25 cellular contexts compared by ENCODE assay signal in the genomic region with DNA sequence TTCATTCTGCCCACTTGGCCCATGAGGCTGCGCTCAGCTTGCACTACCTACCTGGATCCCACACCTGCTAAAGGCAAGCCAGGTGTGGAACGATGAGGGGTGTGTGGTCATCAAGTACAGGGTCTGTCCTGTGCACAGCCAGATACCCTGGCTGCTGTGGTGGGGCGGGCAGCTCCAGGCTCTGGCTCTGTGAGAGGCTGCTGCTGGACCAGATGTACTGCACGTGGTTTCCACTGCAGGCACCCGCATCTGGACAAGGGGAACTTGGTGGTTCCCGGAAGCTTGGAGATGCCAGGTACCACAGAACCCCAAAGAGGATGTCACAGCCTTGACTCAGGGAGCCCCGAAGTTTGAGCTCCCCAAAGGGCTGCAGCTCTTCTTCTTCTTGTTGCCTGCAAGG.
"Had no signal": no experiment of that assay in that cellular context is flagged by ENCODE, and none has a peak within 500 bp of the region (broad histone marks: within the 10 kb centered on the region; RNA-seq: fewer than 3 reads in every experiment).

No MANE protein-coding gene starts in this region.

- H3K4me1 ChIP-seq: adrenal gland, breast epithelium, Peyer's patch had no signal

- H3K4me1 Mint-ChIP-seq: activated CD4-positive, alpha-beta T cell treated with anti-CD3 and anti-CD28 coated beads, Interleukin-2, amount 10 ng/mL, durations not matched to agents 24 days and 14 days; activated CD8-positive, alpha-beta memory T cell treated with anti-CD3 and anti-CD28 coated beads, Interleukin-2, amount 10 ng/mL, durations not matched to agents 7 days and 5 days; activated naive CD8-positive, alpha-beta T cell treated with anti-CD3 and anti-CD28 coated beads, Interleukin-2, amount 10 ng/mL, durations not matched to agents 7 days and 5 days; activated T-helper 17 cell treated with anti-CD3 and anti-CD28 coated beads, Interleukin-2, amount 50 U/mL, for 72 hours; T-helper 17 cell; WTC11 had no signal

- H3K27ac Mint-ChIP-seq: activated CD4-positive, alpha-beta T cell treated with anti-CD3 and anti-CD28 coated beads, Interleukin-2, amount 10 ng/mL, durations not matched to agents 24 days and 14 days; activated CD8-positive, alpha-beta memory T cell treated with anti-CD3 and anti-CD28 coated beads, Interleukin-2, amount 10 ng/mL, durations not matched to agents 7 days and 5 days; activated naive CD4-positive, alpha-beta T cell treated with anti-CD3 and anti-CD28 coated beads for 36 hours; activated naive CD8-positive, alpha-beta T cell treated with anti-CD3 and anti-CD28 coated beads, Interleukin-2, amount 10 ng/mL, durations not matched to agents 7 days and 5 days; activated T-helper 17 cell treated with anti-CD3 and anti-CD28 coated beads, Interleukin-2, amount 50 U/mL, for 72 hours; T-helper 17 cell; WTC11 had no signal

- H3K9me3 Mint-ChIP-seq: activated T-helper 17 cell treated with anti-CD3 and anti-CD28 coated beads, Interleukin-2, amount 50 U/mL, for 72 hours had no signal

- H3K27me3 Mint-ChIP-seq: activated CD4-positive, alpha-beta T cell treated with anti-CD3 and anti-CD28 coated beads, Interleukin-2, amount 10 ng/mL, durations not matched to agents 24 days and 14 days; activated CD8-positive, alpha-beta memory T cell treated with anti-CD3 and anti-CD28 coated beads, Interleukin-2, amount 10 ng/mL, durations not matched to agents 7 days and 5 days; activated naive CD8-positive, alpha-beta T cell treated with anti-CD3 and anti-CD28 coated beads, Interleukin-2, amount 10 ng/mL, durations not matched to agents 7 days and 5 days; activated T-helper 17 cell treated with anti-CD3 and anti-CD28 coated beads, Interleukin-2, amount 50 U/mL, for 72 hours; T-helper 17 cell had no signal

- ATAC-seq: activated CD8-positive, alpha-beta memory T cell treated with anti-CD3 and anti-CD28 coated beads, Interleukin-2, amount 10 ng/mL, durations not matched to agents 7 days and 5 days; activated T-helper 17 cell treated with anti-CD3 and anti-CD28 coated beads, Interleukin-2, amount 50 U/mL, for 72 hours; T-helper 17 cell; WTC11 had no signal

- H3K4me3 Mint-ChIP-seq: activated CD4-positive, alpha-beta T cell treated with anti-CD3 and anti-CD28 coated beads, Interleukin-2, amount 10 ng/mL, durations not matched to agents 24 days and 14 days; activated CD8-positive, alpha-beta memory T cell treated with anti-CD3 and anti-CD28 coated beads, Interleukin-2, amount 10 ng/mL, durations not matched to agents 7 days and 5 days; activated naive CD4-positive, alpha-beta T cell treated with anti-CD3 and anti-CD28 coated beads for 36 hours; activated naive CD8-positive, alpha-beta T cell treated with anti-CD3 and anti-CD28 coated beads, Interleukin-2, amount 10 ng/mL, durations not matched to agents 7 days and 5 days; activated T-helper 17 cell treated with anti-CD3 and anti-CD28 coated beads, Interleukin-2, amount 50 U/mL, for 72 hours; T-helper 17 cell; WTC11 had no signal

- H3K4me3 ChIP-seq: adrenal gland, breast epithelium, Peyer's patch had no signal

- H3K36me3 Mint-ChIP-seq: activated CD8-positive, alpha-beta memory T cell treated with anti-CD3 and anti-CD28 coated beads, Interleukin-2, amount 10 ng/mL, durations not matched to agents 7 days and 5 days; activated naive CD8-positive, alpha-beta T cell treated with anti-CD3 and anti-CD28 coated beads, Interleukin-2, amount 10 ng/mL, durations not matched to agents 7 days and 5 days had no signal

- H3K27ac ChIP-seq: adrenal gland, breast epithelium, Peyer's patch, RWPE1 had no signal

- H3K27me3 ChIP-seq: adrenal gland, breast epithelium, Peyer's patch had no signal

- H3K36me3 ChIP-seq: adrenal gland, breast epithelium, Peyer's patch had no signal

- DNase-seq: activated CD4-positive, alpha-beta T cell treated with anti-CD3 and anti-CD28 coated beads for 1 hour; activated CD4-positive, alpha-beta T cell treated with anti-CD3 and anti-CD28 coated beads, Interleukin-2, amount 10 ng/mL, durations not matched to agents 24 days and 14 days; activated CD4-positive, alpha-beta T cell treated with anti-CD3 and anti-CD28 coated beads, Interleukin-2, amount 50 U/mL, for 48 hours; activated CD8-positive, alpha-beta memory T cell treated with anti-CD3 and anti-CD28 coated beads, Interleukin-2, amount 10 ng/mL, durations not matched to agents 7 days and 5 days; activated gamma-delta T cell; activated naive CD4-positive, alpha-beta T cell treated with anti-CD3 and anti-CD28 coated beads for 36 hours; activated naive CD8-positive, alpha-beta T cell treated with anti-CD3 and anti-CD28 coated beads, Interleukin-2, amount 10 ng/mL, durations not matched to agents 7 days and 5 days; activated T-cell treated with anti-CD3 and anti-CD28 coated beads for 4 hours; activated T-cell treated with anti-CD3 and anti-CD28 coated beads, Interleukin-2, amount 50 U/mL, for 48 hours; adrenal gland; central memory CD4-positive, alpha-beta T cell; NCI-H1105 treated with DMSO at 0.1 percent for 48 hours; NCI-H1436 treated with DMSO at 0.1 percent for 48 hours; NCI-H187; NCI-H2081; NCI-H510A treated with DMSO at 0.1 percent for 48 hours; NCI-H69; Peyer's patch; SIG-M5; T-helper 17 cell; T-helper 9 cell had no signal
